Comparison of ENCODE assay signal across 9 cellular contexts in the genomic region with DNA sequence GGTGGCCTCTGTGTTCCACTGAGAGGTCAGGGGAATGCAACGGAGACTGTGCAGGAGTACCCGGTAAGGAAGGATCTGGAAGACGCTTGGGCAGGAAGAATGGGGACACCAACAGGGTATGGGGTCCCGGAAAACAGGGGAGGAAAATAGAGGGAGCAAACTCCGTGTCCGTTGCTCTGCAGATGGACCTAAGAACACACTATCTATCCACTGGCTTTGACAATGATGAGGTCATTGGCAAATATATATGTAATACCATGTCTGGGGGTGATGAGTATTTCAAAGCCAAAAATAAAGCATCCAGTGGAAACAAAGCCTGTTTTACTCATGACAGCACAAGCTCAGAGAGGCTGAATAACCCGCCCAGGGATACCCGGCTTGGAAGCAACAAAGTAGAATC.
"Had no signal": no experiment of that assay in that cellular context is flagged by ENCODE, and none has a peak within 500 bp of the region (broad histone marks: within the 10 kb centered on the region; RNA-seq: fewer than 3 reads in every experiment).

No MANE protein-coding gene starts in this region.

- H3K4me3 Mint-ChIP-seq: HFFc6, IgD-negative memory B cell had no signal

- H3K4me3 ChIP-seq: GM23248 had no signal

- H2AFZ ChIP-seq: GM23248 had no signal

- H3K9me3 Mint-ChIP-seq: HFFc6, IgD-negative memory B cell had no signal

- H3K4me1 Mint-ChIP-seq: IgD-negative memory B cell had no signal

- H3K27ac ChIP-seq: GM23248, HL-60, KMS-11 had no signal

- H3K9ac ChIP-seq: GM23248, KMS-11 had no signal

- H3K4me2 ChIP-seq: KMS-11 had no signal

- DNase-seq: GM23248, GOT3, H7, HCEC 1CT, HFFc6, KBM-7 had no signal

- H3K27ac Mint-ChIP-seq: HFFc6 had no signal
